In genomic region chr16:3762080-3762750, GRCh38 we compare ENCODE assay signal across 18 cellular contexts. TPM values are rescaled to one million over a fixed set of nuclear protein-coding genes. Genes with fewer than 3 reads are reported as not detected.
DNase-seq lines count a peak whose midpoint lies in the region; ATAC-seq and TF ChIP-seq lines count a peak whose summit lies in the region.
"Had no signal": no experiment of that assay in that cellular context is flagged by ENCODE, and none has a peak within 500 bp of the region (broad histone marks: within the 10 kb centered on the region; RNA-seq: fewer than 3 reads in every experiment).

No MANE protein-coding gene starts in this region.

- H2AK5ac ChIP-seq in neuronal stem cell (ENCODE audit: low read depth, low read length) = no peak overlapping the region

- H2BK120ac ChIP-seq in neuronal stem cell (ENCODE audit: low read depth, low read length) = no peak overlapping the region

- TF ChIP-seq CTCF in cardiac muscle cell (IDR thresholded peaks at IDR 0.05; ENCODE audit: low read depth, low read length) (no peak), stomach (IDR thresholded peaks at IDR 0.05) (no peak)

- DNase-seq in cardiac muscle cell (ENCODE audit: low read depth in 1 of 2, low spot score in 1 of 2) (no peak), right cardiac atrium (no peak), medulla oblongata (ENCODE audit: extremely low spot score) (peak; percentile 10), neuronal stem cell (ENCODE audit: low spot score) (no peak), stomach (no peak)
- DNase-seq in stimulated activated naive CD4-positive, alpha-beta T cell treated with Interleukin-2 at 50 U/mL for 16 hours (lab: John Stamatoyannopoulos, UW) = no peak
- DNase-seq: CD4-positive, alpha-beta T cell; KBM-7; MV-4-11; NCI-H1105; NCI-H1436 treated with DMSO at 0.1 percent for 48 hours; NCI-H187 treated with DMSO at 0.1 percent for 48 hours; NCI-H2171 treated with DMSO at 0.1 percent for 48 hours; NCI-H345; NCI-H510A treated with DMSO at 0.1 percent for 48 hours; NCI-H774 had no signal

- no peaks in the 10 kb centered on the region for H3K79me1 ChIP-seq in neuronal stem cell (ENCODE audit: low read depth, low read length)

- no peak overlapping the region for H4K91ac ChIP-seq in neuronal stem cell (ENCODE audit: low read depth, low read length, poor library complexity)

- TF ChIP-seq EP300 in stomach (IDR thresholded peaks at IDR 0.05) = no peak

- no peak overlapping the region for H2BK12ac ChIP-seq in neuronal stem cell (ENCODE audit: low read length)

- TF ChIP-seq POLR2A in stomach (IDR thresholded peaks at IDR 0.05) = no peak

- intact Hi-C loops in right cardiac atrium (cut with DNase I) = loop anchor here in 1 of 4 donors (10.0 kb wide), 1 partner anchor 113 kb away; no protein-coding TSS in a partner anchor
- intact Hi-C loops in stomach (cut with DNase I; ENCODE audit: low total_unique reads) = no loop called here

- no peaks in the 10 kb centered on the region for H3K27me3 ChIP-seq in cardiac muscle cell
- H3K27me3 ChIP-seq in right cardiac atrium (ENCODE audit: control insufficient read depth, insufficient read depth) = no peaks in the 10 kb centered on the region
- H3K27me3 ChIP-seq in neuronal stem cell (ENCODE audit: control insufficient read depth in 3 of 3, insufficient read depth in 3 of 3, low read depth in 1 of 3, low read length in 3 of 3) = no peaks in the 10 kb centered on the region
- no peaks in the 10 kb centered on the region for H3K27me3 ChIP-seq in stomach
- H3K27me3 ChIP-seq: BLaER1 treated with 17β-estradiol and CSF1 and Interleukin-3, amounts not matched to agents 10 nM and 100 nM had no signal

- H3K18ac ChIP-seq in neuronal stem cell (ENCODE audit: low read length) = no peak overlapping the region

- H3K27ac ChIP-seq in cardiac muscle cell (peak overlapping the region; percentile 10), right cardiac atrium (ENCODE audit: low read length) (no peak overlapping the region), neuronal stem cell (replicated peaks; ENCODE audit: low read length) (no peak overlapping the region), stomach (no peak overlapping the region)
- H3K27ac ChIP-seq: BLaER1 treated with 17β-estradiol and CSF1 and Interleukin-3, amounts not matched to agents 10 nM and 100 nM had no signal

- no peak overlapping the region for H3K9ac ChIP-seq in neuronal stem cell (ENCODE audit: low read depth, low read length, poor library complexity)
- H3K9ac ChIP-seq: BLaER1 treated with 17β-estradiol and CSF1 and Interleukin-3, amounts not matched to agents 10 nM and 100 nM had no signal

- H3K4ac ChIP-seq in neuronal stem cell (ENCODE audit: low read length) = no peak overlapping the region

- H3K14ac ChIP-seq in neuronal stem cell (ENCODE audit: low read length) = no peak overlapping the region

- 87% methylated on average over 25 of the region's 25 CpGs for WGBS in right cardiac atrium
- WGBS in neuronal stem cell (ENCODE audit: extremely low coverage in 2 of 2, insufficient read length in 2 of 2, insufficient replicate concordance in 1 of 2), 2 donors = no CpG with 5 or more reads among the region's 25 CpGs
- 88 to 93% (median 90%) methylated on average over 25 of the region's 25 CpGs for WGBS in stomach, 5 donors

- no peak for ATAC-seq in right cardiac atrium
- no peak for ATAC-seq in HG03095 (IDR thresholded peaks at IDR 0.05; ENCODE audit: unreplicated experiment)

- no peaks in the 10 kb centered on the region for H3K4me1 ChIP-seq in cardiac muscle cell (ENCODE audit: low read depth)
- H3K4me1 ChIP-seq in right cardiac atrium (ENCODE audit: control insufficient read depth, insufficient read depth, low read length) = no peaks in the 10 kb centered on the region
- H3K4me1 ChIP-seq in neuronal stem cell (ENCODE audit: control insufficient read depth in 2 of 2, insufficient read depth in 1 of 2, low read depth in 1 of 2, low read length in 2 of 2) = no peaks in the 10 kb centered on the region
- H3K4me1 ChIP-seq in stomach = peaks cover 0 to 21% (median 6%) of the 10 kb centered on the region in 4 donors

- H3K9me3 ChIP-seq in cardiac muscle cell (ENCODE audit: low read depth) (no peaks in the 10 kb centered on the region), right cardiac atrium (ENCODE audit: control insufficient read depth, low read length) (no peaks in the 10 kb centered on the region), neuronal stem cell (replicated peaks in 1 of 2; ENCODE audit: control insufficient read depth in 2 of 2, insufficient read depth in 1 of 2, low read depth in 1 of 2, low read length in 2 of 2) (no peaks in the 10 kb centered on the region), stomach (no peaks in the 10 kb centered on the region)
- H3K9me3 ChIP-seq: BLaER1 treated with 17β-estradiol and CSF1 and Interleukin-3, amounts not matched to agents 10 nM and 100 nM had no signal

- H3K36me3 ChIP-seq in cardiac muscle cell = peaks cover 51% of the 10 kb centered on the region
- peaks cover 35 to 88% of the 10 kb centered on the region in 2 donors for H3K36me3 ChIP-seq in neuronal stem cell (replicated peaks in 1 of 2; ENCODE audit: control insufficient read depth in 2 of 2, insufficient read depth in 2 of 2, low read length in 2 of 2)
- peaks cover 54 to 98% (median 93%) of the 10 kb centered on the region in 4 donors for H3K36me3 ChIP-seq in stomach

- H3K4me3 ChIP-seq in cardiac muscle cell (no peak overlapping the region), right cardiac atrium (ENCODE audit: low read length) (no peak overlapping the region), neuronal stem cell (ENCODE audit: low read length in 2 of 2) (peak overlapping the region in 1 of 2 donors; percentile 37), stomach (no peak overlapping the region)
- H3K4me3 ChIP-seq: BLaER1 treated with 17β-estradiol and CSF1 and Interleukin-3, amounts not matched to agents 10 nM and 100 nM had no signal

- H2BK5ac ChIP-seq in neuronal stem cell (ENCODE audit: low read length) = no peak overlapping the region

- no peak overlapping the region for H2BK15ac ChIP-seq in neuronal stem cell (ENCODE audit: low read length)

- H3K4me2 ChIP-seq in neuronal stem cell (ENCODE audit: insufficient read depth, low read length, poor library complexity, severe bottlenecking) = no peak overlapping the region
- H3K4me2 ChIP-seq: BLaER1 treated with 17β-estradiol and CSF1 and Interleukin-3, amounts not matched to agents 10 nM and 100 nM had no signal

- no peak overlapping the region for H2AFZ ChIP-seq in neuronal stem cell (ENCODE audit: low read length)

- H3K23ac ChIP-seq in neuronal stem cell (ENCODE audit: low read depth, low read length, poor library complexity) = peak overlapping the region; percentile 22

- H4K8ac ChIP-seq in neuronal stem cell (ENCODE audit: low read depth, low read length) = no peak overlapping the region

RNA-seq across cellular contexts. Expression of gene TRAP1, which starts 44.9 kb away (rescaled TPM):
- 141 and 157 TPM in 2 replicates for total RNA-seq in cardiac muscle cell
- 164 and 178 TPM in 2 replicates for polyA plus RNA-seq in cardiac muscle cell
- total RNA-seq in right cardiac atrium = 100 to 1,000 TPM in 1 of 4 donors, 10 to 100 TPM in 3; 88.6 to 108 (median 96.7) TPM
- polyA plus RNA-seq in right cardiac atrium = 71.0 TPM
- polyA plus RNA-seq in neuronal stem cell (2013, experiment 1 of 2) = 156 TPM
- 144 TPM for polyA plus RNA-seq in neuronal stem cell (2013, experiment 2 of 2)
- total RNA-seq in stomach = 100 to 1,000 TPM in 2 of 5 donors, 10 to 100 TPM in 3; 47.9 to 460 (median 96.6) TPM
- 10 to 100 TPM; 39.5 to 83.5 (median 71.2) TPM for polyA plus RNA-seq in stomach
